In the genomic region with DNA sequence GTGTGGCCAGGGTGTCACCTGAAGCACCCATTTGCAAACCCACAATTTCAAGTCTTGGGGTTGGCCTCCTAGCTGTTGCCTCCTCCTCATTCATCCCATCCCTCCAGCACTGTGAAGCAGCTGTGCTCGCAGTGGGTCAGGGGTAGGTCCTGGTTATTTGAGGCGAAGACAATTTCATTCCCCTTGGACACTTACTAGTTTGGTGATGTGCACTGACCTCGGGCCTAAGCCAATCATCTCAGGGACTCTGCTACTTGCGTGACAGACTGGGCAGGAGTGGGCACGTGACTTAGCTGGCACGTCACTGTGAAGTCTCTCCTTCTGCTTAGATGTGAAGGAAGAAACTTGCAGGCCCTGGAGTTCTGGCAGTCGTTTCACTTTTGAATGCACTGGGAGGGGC, we compare ENCODE assay signal across 20 cellular contexts. TPM values are rescaled to one million over a fixed set of nuclear protein-coding genes. Genes with fewer than 3 reads are reported as not detected.
DNase-seq lines count a peak whose midpoint lies in the region; ATAC-seq, FAIRE-seq and TF ChIP-seq lines count a peak whose summit lies in the region.
"Had no signal": no experiment of that assay in that cellular context is flagged by ENCODE, and none has a peak within 500 bp of the region (broad histone marks: within the 10 kb centered on the region; RNA-seq: fewer than 3 reads in every experiment).

No MANE protein-coding gene starts in this region.

- H4K8ac ChIP-seq in neuronal stem cell (ENCODE audit: low read depth, low read length): no peak overlapping the region

- no peak overlapping the region for H4K91ac ChIP-seq in neuronal stem cell (ENCODE audit: low read depth, low read length, poor library complexity)

- peak overlapping the region; percentile 88 for H3K27ac ChIP-seq in hepatocyte
- H3K27ac ChIP-seq in neuronal stem cell (replicated peaks; ENCODE audit: low read length): no peak overlapping the region
- H3K27ac ChIP-seq in MM.1S (ENCODE audit: low read length): no peak overlapping the region

- H3K4me3 Mint-ChIP-seq in Caco-2 (ENCODE audit: unreplicated experiment): no peak overlapping the region
- H3K4me3 Mint-ChIP-seq: HFFc6 had no signal

- H3K79me2 ChIP-seq in hepatocyte (peaks cover 8% of the 10 kb centered on the region), MM.1S (ENCODE audit: low read length) (peaks cover 6% of the 10 kb centered on the region)

- no peak overlapping the region for H3K4ac ChIP-seq in neuronal stem cell (ENCODE audit: low read length)

- no peak overlapping the region for H2AK5ac ChIP-seq in neuronal stem cell (ENCODE audit: low read depth, low read length)

- H2BK15ac ChIP-seq in neuronal stem cell (ENCODE audit: low read length): peak overlapping the region; percentile 45

- no TSS peak for BruUV-seq in Caco-2 (replicated peaks; lab: Mats Ljungman, UMichigan)

- H3K4me3 ChIP-seq in Caco-2 (ENCODE audit: low read depth, low read length) (no peak overlapping the region), hepatocyte (no peak overlapping the region), neuronal stem cell (ENCODE audit: low read length in 2 of 2) (no peak overlapping the region), MM.1S (ENCODE audit: low read length) (no peak overlapping the region)
- H3K4me3 ChIP-seq: Peyer's patch had no signal

- H3K4me2 ChIP-seq in hepatocyte (no peak overlapping the region), neuronal stem cell (ENCODE audit: insufficient read depth, low read length, poor library complexity, severe bottlenecking) (no peak overlapping the region), MM.1S (ENCODE audit: low read depth, low read length) (no peak overlapping the region)

- CTCF ChIA-PET in Caco-2 (lab: Charles Lee): no interaction called here

- no peak overlapping the region for H3K23ac ChIP-seq in neuronal stem cell (ENCODE audit: low read depth, low read length, poor library complexity)

- no peak overlapping the region for H2BK5ac ChIP-seq in neuronal stem cell (ENCODE audit: low read length)

- FAIRE-seq in H54 (lab: Jason Lieb, UNC): no peak
- FAIRE-seq: G401.6, GM12891, GM19239 had no signal

- H3K9me2 ChIP-seq in hepatocyte (replicated peaks; ENCODE audit: insufficient read depth): no peaks in the 10 kb centered on the region
- no peaks in the 10 kb centered on the region for H3K9me2 ChIP-seq in MM.1S (replicated peaks; ENCODE audit: insufficient read depth, low read length)

- peak overlapping the region; percentile 96 for H3K27ac Mint-ChIP-seq in Caco-2 (ENCODE audit: unreplicated experiment)
- H3K27ac Mint-ChIP-seq: HFFc6 had no signal

- TF ChIP-seq CTCF in Caco-2 (IDR thresholded peaks at IDR 0.05; ENCODE audit: insufficient read depth in 1 of 2, low read depth in 1 of 2, low read length in 1 of 2, severe bottlenecking in 1 of 2, unreplicated experiment in 1 of 2): no peak
- TF ChIP-seq CTCF in hepatocyte (IDR thresholded peaks at IDR 0.05; ENCODE audit: poor library complexity): no peak
- no peak for TF ChIP-seq CTCF in MM.1S (IDR thresholded peaks at IDR 0.05; ENCODE audit: low read length)

- H3K18ac ChIP-seq in neuronal stem cell (ENCODE audit: low read length): no peak overlapping the region

- DNase-seq in Caco-2 (no peak), HCEC 1CT (peak; percentile 4), hepatocyte (ENCODE audit: low spot score) (peak; percentile 5), neuronal stem cell (ENCODE audit: low spot score) (no peak), H54 (ENCODE audit: insufficient read length, low spot score) (no peak), MM.1S (no peak)
- DNase-seq: AML-193, DMS79, HFFc6, KBM-7, NCI-H1092, NCI-H2107, NCI-H345, SHP77 had no signal

- no peak overlapping the region for H2BK120ac ChIP-seq in neuronal stem cell (ENCODE audit: low read depth, low read length)

- H3K36me3 Mint-ChIP-seq in Caco-2 (ENCODE audit: insufficient read depth, unreplicated experiment): peaks cover 32% of the 10 kb centered on the region

- 95% methylated on average over 7 of the region's 7 CpGs for WGBS in hepatocyte (ENCODE audit: low lambda C conversion rate, missing lambda C conversion rate)
- WGBS in neuronal stem cell (ENCODE audit: extremely low coverage in 2 of 2, insufficient read length in 2 of 2, insufficient replicate concordance in 1 of 2), 2 donors: no CpG with 5 or more reads among the region's 7 CpGs

- H3K9me3 ChIP-seq in Caco-2 (no peaks in the 10 kb centered on the region), hepatocyte (ENCODE audit: low read depth) (no peaks in the 10 kb centered on the region), neuronal stem cell (replicated peaks in 1 of 2; ENCODE audit: control insufficient read depth in 2 of 2, insufficient read depth in 1 of 2, low read depth in 1 of 2, low read length in 2 of 2) (peaks cover 0 to 2% of the 10 kb centered on the region in 2 donors), MM.1S (replicated peaks; ENCODE audit: insufficient read depth, low read length) (no peaks in the 10 kb centered on the region)
- H3K9me3 ChIP-seq: Peyer's patch had no signal

- ATAC-seq in HG02623 (IDR thresholded peaks at IDR 0.05; ENCODE audit: unreplicated experiment): no peak
- no peak for ATAC-seq in GM19395 (IDR thresholded peaks at IDR 0.05; ENCODE audit: unreplicated experiment)

- intact Hi-C loops in Caco-2 (cut with micrococcal nuclease; ENCODE audit: unreplicated experiment): loop anchor here (5.0 to 10.0 kb wide), 2 partner anchors 69 to 188 kb away; no protein-coding TSS in a partner anchor

- H3K4me1 ChIP-seq in Caco-2: peaks cover 30% of the 10 kb centered on the region
- peaks cover 8% of the 10 kb centered on the region for H3K4me1 ChIP-seq in hepatocyte (ENCODE audit: insufficient read depth)
- peaks cover 3 to 10% of the 10 kb centered on the region in 2 donors for H3K4me1 ChIP-seq in neuronal stem cell (ENCODE audit: control insufficient read depth in 2 of 2, insufficient read depth in 1 of 2, low read depth in 1 of 2, low read length in 2 of 2)
- H3K4me1 ChIP-seq in MM.1S (ENCODE audit: low read length): no peaks in the 10 kb centered on the region

- peaks cover 7% of the 10 kb centered on the region for H3K4me1 Mint-ChIP-seq in Caco-2 (ENCODE audit: low read depth, unreplicated experiment)

- H4K20me1 ChIP-seq in hepatocyte (ENCODE audit: insufficient read depth, poor library complexity, severe bottlenecking) (no peaks in the 10 kb centered on the region), MM.1S (ENCODE audit: insufficient read depth, low read length) (no peaks in the 10 kb centered on the region)

- H3K79me1 ChIP-seq in neuronal stem cell (ENCODE audit: low read depth, low read length): no peaks in the 10 kb centered on the region

- H3K27me3 ChIP-seq in Caco-2 (replicated peaks; ENCODE audit: control insufficient read depth, insufficient read depth, low read length): no peaks in the 10 kb centered on the region
- no peaks in the 10 kb centered on the region for H3K27me3 ChIP-seq in hepatocyte
- H3K27me3 ChIP-seq in neuronal stem cell (ENCODE audit: control insufficient read depth in 3 of 3, insufficient read depth in 3 of 3, low read depth in 1 of 3, low read length in 3 of 3): peaks cover 0 to 20% (median 0%) of the 10 kb centered on the region in 3 experiments
- no peaks in the 10 kb centered on the region for H3K27me3 ChIP-seq in MM.1S (replicated peaks; ENCODE audit: insufficient read depth, low read length)
- H3K27me3 ChIP-seq: Peyer's patch had no signal

- peaks cover 1% of the 10 kb centered on the region for H3K36me3 ChIP-seq in Caco-2 (ENCODE audit: control insufficient read depth, insufficient read depth, low read length)
- H3K36me3 ChIP-seq in hepatocyte (replicated peaks; ENCODE audit: insufficient read depth, low read depth): no peaks in the 10 kb centered on the region
- H3K36me3 ChIP-seq in neuronal stem cell (replicated peaks in 1 of 2; ENCODE audit: control insufficient read depth in 2 of 2, insufficient read depth in 2 of 2, low read length in 2 of 2): no peaks in the 10 kb centered on the region
- H3K36me3 ChIP-seq in MM.1S (replicated peaks; ENCODE audit: insufficient read depth, low read length): no peaks in the 10 kb centered on the region
- H3K36me3 ChIP-seq: Peyer's patch had no signal

- H3F3A ChIP-seq in MM.1S (ENCODE audit: insufficient read depth, low read length): peaks cover 16% of the 10 kb centered on the region

- POLR2A ChIA-PET in Caco-2 (lab: Charles Lee): no interaction called here

- H3K9me3 Mint-ChIP-seq in Caco-2 (ENCODE audit: unreplicated experiment): no peaks in the 10 kb centered on the region
- H3K9me3 Mint-ChIP-seq: HFFc6 had no signal

- H3K14ac ChIP-seq in neuronal stem cell (ENCODE audit: low read length): no peak overlapping the region

- no peaks in the 10 kb centered on the region for H3K27me3 Mint-ChIP-seq in Caco-2 (ENCODE audit: insufficient read depth, unreplicated experiment)

- H2BK12ac ChIP-seq in neuronal stem cell (ENCODE audit: low read length): no peak overlapping the region

- no peak for TF ChIP-seq POLR2A in H54 (IDR thresholded peaks at IDR 0.05; ENCODE audit: low read depth, low read length)

- H3K9ac ChIP-seq in neuronal stem cell (ENCODE audit: low read depth, low read length, poor library complexity): no peak overlapping the region
- no peak overlapping the region for H3K9ac ChIP-seq in MM.1S (ENCODE audit: low read length)

- H2AFZ ChIP-seq in hepatocyte: no peak overlapping the region
- H2AFZ ChIP-seq in neuronal stem cell (ENCODE audit: low read length): no peak overlapping the region
- no peak overlapping the region for H2AFZ ChIP-seq in MM.1S (ENCODE audit: low read length)

RNA-seq across cellular contexts. Expression of a gene that starts 3.5 kb away (rescaled TPM):
- total RNA-seq in Caco-2 (2022): 222 and 232 TPM in 2 replicates
- 21.9 and 30.8 TPM in 2 replicates for total RNA-seq in hepatocyte
- polyA plus RNA-seq in hepatocyte: 28.7 and 38.2 TPM in 2 replicates
- polyA plus RNA-seq in neuronal stem cell (2013, experiment 1 of 2): 22.9 TPM
- 23.4 TPM for polyA plus RNA-seq in neuronal stem cell (2013, experiment 2 of 2)

Comparison
In these comparisons a context has a peak if more than half of its experiments do, and no peak if none do; other contexts are left out.
1. DNase-seq: peak in HCEC 1CT (single experiment) and hepatocyte (single experiment); none in Caco-2 (0 of 2), neuronal stem cell (single experiment), H54 (single experiment) and MM.1S (single experiment).